In the genomic region with DNA sequence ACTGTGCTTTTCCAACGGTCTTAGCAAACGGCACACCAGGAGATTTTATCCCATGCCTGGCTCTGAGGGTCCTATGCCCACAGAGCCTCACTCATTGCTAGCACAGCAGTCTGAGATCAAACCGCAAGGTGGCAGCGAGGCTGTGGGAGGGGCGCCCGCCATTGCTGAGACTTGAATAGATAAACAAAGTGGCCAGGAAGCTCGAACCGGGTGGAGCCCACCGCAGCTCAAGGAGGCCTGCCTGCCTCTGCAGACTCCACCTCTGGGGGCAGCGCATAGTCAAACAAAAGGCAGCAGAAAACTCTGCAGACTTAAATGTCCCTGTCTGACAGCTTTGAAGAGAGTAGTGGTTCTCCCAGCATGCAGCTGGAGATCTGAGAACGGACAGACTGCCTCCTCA, we compare ENCODE assay signal across 8 cellular contexts. TPM values are rescaled to one million over a fixed set of nuclear protein-coding genes. Genes with fewer than 3 reads are reported as not detected.
A peak's percentile ranks its signal among the peaks of the same experiment; 100 is the strongest.
DNase-seq lines count a peak whose midpoint lies in the region; TF ChIP-seq lines count a peak whose summit lies in the region.
"Not testable (repeated sequence)": the region's sequence is repeated elsewhere in the genome, so short reads cannot be mapped to it uniquely, and the experiment has no call there.

No MANE protein-coding gene starts in this region.

- CTCF ChIA-PET in CD4-positive, alpha-beta memory T cell (lab: Charles Lee; ENCODE audit: partially characterized antibody): interaction anchor here (0.8 to 4.5 kb wide), 25 partner anchors 8 to 111 kb away, joined by 3 to 55 read pairs (median 9); partner anchors contain the start of genes DIMT1 and KIF2A

- not testable (repeated sequence) for H3K36me3 ChIP-seq in CD4-positive, alpha-beta memory T cell (ENCODE audit: insufficient read depth, low read length)

- POLR2A ChIA-PET in CD4-positive, alpha-beta memory T cell (lab: Charles Lee; ENCODE audit: partially characterized antibody): interaction anchor here (0.8 to 2.3 kb wide), 14 partner anchors 11 to 121 kb away, joined by 3 to 29 read pairs (median 4); partner anchors contain the start of genes DIMT1, IPO11 and KIF2A

- H3K4me1 ChIP-seq in CD4-positive, alpha-beta memory T cell (ENCODE audit: insufficient read depth, low read length): peaks cover 54% of the 10 kb centered on the region

- H3K27me3 ChIP-seq in CD4-positive, alpha-beta memory T cell (ENCODE audit: insufficient read depth, low read length): not testable (repeated sequence)

- H3K4me3 Mint-ChIP-seq in CD4-positive, alpha-beta memory T cell: peak overlapping the region; percentile 69 to 83 (median 78)
- not testable (repeated sequence) for H3K4me3 Mint-ChIP-seq in glutamatergic neuron (ENCODE audit: unreplicated experiment)

- H3K36me3 Mint-ChIP-seq in CD4-positive, alpha-beta memory T cell; glutamatergic neuron (ENCODE audit: unreplicated experiment): not testable (repeated sequence)

- peaks cover 32 to 83% (median 57%) of the 10 kb centered on the region in 4 donors for H3K4me1 Mint-ChIP-seq in CD4-positive, alpha-beta memory T cell
- H3K4me1 Mint-ChIP-seq in glutamatergic neuron (ENCODE audit: low read depth, unreplicated experiment): not testable (repeated sequence)

- peak overlapping the region; percentile 72 to 93 (median 87) for H3K27ac Mint-ChIP-seq in CD4-positive, alpha-beta memory T cell
- H3K27ac Mint-ChIP-seq in glutamatergic neuron (ENCODE audit: unreplicated experiment): not testable (repeated sequence)

- H3K4me3 ChIP-seq in CD4-positive, alpha-beta memory T cell (ENCODE audit: low read length in 2 of 2): not testable (repeated sequence)

- not testable (repeated sequence) for H3K27me3 Mint-ChIP-seq in CD4-positive, alpha-beta memory T cell; glutamatergic neuron (ENCODE audit: unreplicated experiment)

- TF ChIP-seq CTCF in glutamatergic neuron (IDR thresholded peaks at IDR 0.05; ENCODE audit: partially characterized antibody, unreplicated experiment): not testable (repeated sequence)

- intact Hi-C loops in CD4-positive, alpha-beta memory T cell (cut with micrococcal nuclease): loop anchor here (1.0 kb wide), 3 partner anchors 13 to 62 kb away; no protein-coding TSS in a partner anchor

- not testable (repeated sequence) for H3K9me3 Mint-ChIP-seq in CD4-positive, alpha-beta memory T cell; glutamatergic neuron (ENCODE audit: unreplicated experiment)

- peak; percentile 78 to 89 (median 81) for DNase-seq in CD4-positive, alpha-beta memory T cell
- DNase-seq in NCI-H146 (lab: John Stamatoyannopoulos, UW): peak; percentile 3
- peak; percentile 67 for DNase-seq in T-helper 22 cell (ENCODE audit: low read depth)
- peak; percentile 76 for DNase-seq in activated CD8-positive, alpha-beta memory T cell treated with anti-CD3 and anti-CD28 coated beads for 24 hours
- peak; percentile 42 for DNase-seq in activated gamma-delta T cell treated with anti-CD3 and anti-CD28 coated beads, Interleukin-2, amount 50 U/mL, for 16 hours (ENCODE audit: low read depth)
- DNase-seq in glutamatergic neuron: peak; percentile 30
- DNase-seq in stimulated activated CD4-positive, alpha-beta T cell treated with anti-CD3 and anti-CD28 coated beads, Interleukin-2, amount 100 ng/mL, for 24 hours: peak; percentile 53 to 54
- peak; percentile 23 to 68 (median 36) for DNase-seq in stimulated activated naive CD4-positive, alpha-beta T cell (lab: John Stamatoyannopoulos, UW)

- not testable (repeated sequence) for H3K27ac ChIP-seq in CD4-positive, alpha-beta memory T cell (ENCODE audit: low read depth, low read length)

- H3K9me3 ChIP-seq in CD4-positive, alpha-beta memory T cell (ENCODE audit: control insufficient read depth in 1 of 2, low read length in 2 of 2): not testable (repeated sequence)

RNA-seq across cellular contexts. Expression of gene KIF2A, which starts 14.2 kb away (rescaled TPM):
- 100 to 1,000 TPM; 151 to 157 TPM for total RNA-seq in CD4-positive, alpha-beta memory T cell
- polyA plus RNA-seq in CD4-positive, alpha-beta memory T cell: 100 to 1,000 TPM; 133 to 158 TPM
- total RNA-seq in glutamatergic neuron (ENCODE audit: unreplicated experiment): 91.7 TPM

Comparison
In these comparisons a context has a peak if more than half of its experiments do, and no peak if none do; other contexts are left out.
1. DNase-seq: peak in every context shown above with its lines; median percentile 81 in CD4-positive, alpha-beta memory T cell; 76 in activated CD8-positive, alpha-beta memory T cell treated with anti-CD3 and anti-CD28 coated beads for 24 hours; 67 in T-helper 22 cell; 54 in stimulated activated CD4-positive, alpha-beta T cell treated with anti-CD3 and anti-CD28 coated beads, Interleukin-2, amount 100 ng/mL, for 24 hours; 42 in activated gamma-delta T cell treated with anti-CD3 and anti-CD28 coated beads, Interleukin-2, amount 50 U/mL, for 16 hours; 36 in stimulated activated naive CD4-positive, alpha-beta T cell; 30 in glutamatergic neuron; 3 in NCI-H146.